ENCODE assay signal across 8 cellular contexts in genomic region chr1:220680085-220680687, GRCh38. TPM values are rescaled to one million over a fixed set of nuclear protein-coding genes. Genes with fewer than 3 reads are reported as not detected.
DNase-seq lines count a peak whose midpoint lies in the region; ATAC-seq, FAIRE-seq and TF ChIP-seq lines count a peak whose summit lies in the region.

No MANE protein-coding gene starts in this region.

- no peak for TF ChIP-seq EP300 in K562 (IDR thresholded peaks at IDR 0.05; ENCODE audit: low read length)

- H3K9me1 ChIP-seq in K562 (ENCODE audit: control insufficient read depth, insufficient read depth, low read length), result no peaks in the 10 kb centered on the region

- POLR2A ChIA-PET in K562 (lab: Yijun Ruan, JAX), result no interaction called here

- no peak overlapping the region for H3K4me3 ChIP-seq in K562
- H3K4me3 ChIP-seq in kidney epithelial cell (ENCODE audit: low read depth, low read length), result no peak overlapping the region
- no peak overlapping the region for H3K4me3 ChIP-seq in upper lobe of right lung

- H3K79me2 ChIP-seq in K562 (ENCODE audit: control insufficient read depth, insufficient read depth, low read length), result no peaks in the 10 kb centered on the region

- peak; percentile 80 for FAIRE-seq in K562 (lab: Jason Lieb, UNC)

- WGBS in K562 (ENCODE audit: insufficient coverage, low coverage, missing lambda C conversion rate), result 6% methylated on average over 7 of the region's 7 CpGs

- H3K27me3 ChIP-seq in K562 (ENCODE audit: control insufficient read depth in 2 of 2, insufficient read depth in 2 of 2, low read length in 2 of 2) (peaks cover 2 to 14% of the 10 kb centered on the region in 2 experiments; a peak in 2 of 5 replicates), kidney epithelial cell (ENCODE audit: control insufficient read depth, insufficient read depth, low read length) (no peaks in the 10 kb centered on the region), upper lobe of right lung (no peaks in the 10 kb centered on the region)

- H3K9me3 ChIP-seq in K562 (replicated peaks; ENCODE audit: control insufficient read depth, insufficient read depth, low read depth, low read length), result no peaks in the 10 kb centered on the region
- H3K9me3 ChIP-seq in upper lobe of right lung, result no peaks in the 10 kb centered on the region

- no peak overlapping the region for H3K9ac ChIP-seq in K562 (ENCODE audit: insufficient read depth in 1 of 2, low read depth in 2 of 2, low read length in 2 of 2)

- no TSS peak for BruUV-seq in K562 (replicated peaks; lab: Mats Ljungman, UMichigan)

- TF ChIP-seq CTCF in K562 (IDR thresholded peaks at IDR 0.05 in 2 of 3, conservative IDR thresholded peaks at IDR 0.05 in 1 of 3; ENCODE audit: insufficient read depth in 2 of 3, low read depth in 1 of 3, low read length in 3 of 3) (peak; percentile 71 to 78 (median 73)), kidney epithelial cell (IDR thresholded peaks at IDR 0.05; ENCODE audit: insufficient read depth, low read length, poor library complexity, severe bottlenecking) (peak; percentile 77), upper lobe of right lung (IDR thresholded peaks at IDR 0.05) (peak; percentile 74)

- peak; percentile 61 to 69 for TF ChIP-seq RAD21 in K562 (CRISPR knock-in tag; conservative IDR thresholded peaks at IDR 0.05 in 1 of 2, IDR thresholded peaks at IDR 0.05 in 1 of 2)

- H3K4me1 ChIP-seq in K562 (replicated peaks in 1 of 2; ENCODE audit: control insufficient read depth in 2 of 2, insufficient read depth in 2 of 2, low read length in 2 of 2), result no peaks in the 10 kb centered on the region
- no peaks in the 10 kb centered on the region for H3K4me1 ChIP-seq in upper lobe of right lung

- no peaks in the 10 kb centered on the region for H4K20me1 ChIP-seq in K562 (replicated peaks; ENCODE audit: control insufficient read depth, insufficient read depth, low read length)

- no peak overlapping the region for H3K4me2 ChIP-seq in K562 (ENCODE audit: insufficient read depth, low read length)

- no peak overlapping the region for H3K27ac ChIP-seq in K562 (ENCODE audit: extremely low read depth, low read depth, low read length)
- no peak overlapping the region for H3K27ac ChIP-seq in upper lobe of right lung

- H3K36me3 ChIP-seq in K562 (ENCODE audit: control insufficient read depth, insufficient read depth, low read length) (no peaks in the 10 kb centered on the region), kidney epithelial cell (ENCODE audit: control insufficient read depth, insufficient read depth, low read length) (no peaks in the 10 kb centered on the region), upper lobe of right lung (no peaks in the 10 kb centered on the region)

- H2AFZ ChIP-seq in K562 (ENCODE audit: low read depth, low read length), result no peak overlapping the region

- in situ Hi-C loops in K562 (cut with MboI), result no loop called here

- CTCF ChIA-PET in K562 (lab: Yijun Ruan, JAX; ENCODE audit: low intra/inter-chr PET ratio), result interaction anchor here (0.7 to 1.5 kb wide), 2 partner anchors 53 to 96 kb away, joined by 3 to 5 read pairs; no protein-coding TSS in a partner anchor

- intact Hi-C loops in K562 (cut with micrococcal nuclease), result loop anchor here (1.0 kb wide), 1 partner anchor 96 kb away; no protein-coding TSS in a partner anchor
- intact Hi-C loops in upper lobe of right lung (cut with DNase I), result no loop called here

- TF ChIP-seq POLR2A in K562 (conservative IDR thresholded peaks at IDR 0.05), result no peak

- DNase-seq in EH (ENCODE audit: low read depth), result peak; percentile 48
- DNase-seq in NCI-H526 treated with DMSO at 0.1 percent for 48 hours (lab: John Stamatoyannopoulos, UW), result peak; percentile 10
- peak; percentile 46 to 62 (median 51) for DNase-seq in K562 (ENCODE audit: extremely low read depth in 1 of 4, low spot score in 3 of 4)
- peak; percentile 14 for DNase-seq in kidney epithelial cell (ENCODE audit: low read depth)
- DNase-seq in upper lobe of right lung, result no peak
- no peak for DNase-seq in dedifferentiated amniotic fluid mesenchymal stem cell (ENCODE audit: extremely low spot score)

- ATAC-seq in GM19395 (IDR thresholded peaks at IDR 0.05; ENCODE audit: unreplicated experiment), result peak; percentile 93
- ATAC-seq in HG03159 (IDR thresholded peaks at IDR 0.05; ENCODE audit: unreplicated experiment), result peak; percentile 97
- ATAC-seq in K562, result peak; percentile 97
- ATAC-seq in upper lobe of right lung, result peak; percentile 87

TF ChIP-seq in K562, 482 proteins besides CTCF, POLR2A, EP300 and RAD21:
- TF ChIP-seq FOXJ3 (CRISPR knock-in tag; IDR thresholded peaks at IDR 0.05) (no peak), SMC3 (conservative IDR thresholded peaks at IDR 0.05; ENCODE audit: insufficient read depth, low read depth, low read length) (peak; percentile 35; the same call in 1 of the 2 replicates), DEAF1 (CRISPR knock-in tag; IDR thresholded peaks at IDR 0.05) (peak; percentile 52)

RNA-seq across cellular contexts. Expression of gene C1orf115, which starts 10.0 kb away (rescaled TPM):
- total RNA-seq in K562 (2011; cell fraction: chromatin; rRNA removed; ENCODE audit: low replicate concordance), result not detected in 2 replicates
- total RNA-seq in K562 (2011; cell fraction: nucleolus; rRNA removed), result not detected in 2 replicates
- not detected in 2 replicates for total RNA-seq in K562 (2011; cell fraction: nucleoplasm; rRNA removed)
- total RNA-seq in K562 (2014; rRNA removed) (not detected in 2 replicates), K562 (2014; rRNA removed; fragmentation: Illumina TruSeq; extraction: Trizol) (not detected in 2 replicates), K562 (2015; rRNA removed; fragmentation: Illumina TruSeq; extraction: Trizol) (not detected in 2 replicates), K562 (2021) (0.09 TPM in 1 of 2 replicates, not detected in the other), kidney epithelial cell (8.4 and 8.9 TPM in 2 replicates), upper lobe of right lung (35.3 TPM)
- polyA plus RNA-seq in K562 (2011; rRNA removed) (not detected in 2 replicates), K562 (2014; fragmentation: Illumina TruSeq; extraction: Trizol) (not detected in 2 replicates), K562 (2014; fragmentation: Nextera tagmentation; extraction: Ambion mirVana) (not detected), K562 (2014; rRNA removed) (not detected in 2 replicates)
- not detected in 2 replicates for polyA plus RNA-seq in K562 (2011; cell fraction: cytosol; rRNA removed)
- polyA plus RNA-seq in K562 (2011; cell fraction: nucleus; rRNA removed), result not detected in 2 replicates
- polyA plus RNA-seq in K562 (2012), result not detected in 2 replicates
- polyA minus RNA-seq in K562 (2011; rRNA and poly(A)+ RNA removed), result not detected in 2 replicates
- polyA minus RNA-seq in K562 (2011; cell fraction: cytosol; rRNA and poly(A)+ RNA removed), result not detected in 2 replicates
- not detected in 2 replicates for polyA minus RNA-seq in K562 (2011; cell fraction: nucleus; rRNA and poly(A)+ RNA removed)

Comparison
In these comparisons a context has a peak if more than half of its experiments do, and no peak if none do; other contexts are left out.
1. DNase-seq: peak in EH (single experiment), NCI-H526 treated with DMSO at 0.1 percent for 48 hours (single experiment), K562 (4 of 4) and kidney epithelial cell (single experiment); none in upper lobe of right lung (single experiment) and dedifferentiated amniotic fluid mesenchymal stem cell (single experiment).
2. Peak in every context shown above with its lines, with median percentiles within 50 percentile points of each other: ATAC-seq and CTCF ChIP-seq.